ENCODE assay signal across 8 cellular contexts in genomic region chr17:59746849-59747445, GRCh38. TPM values are rescaled to one million over a fixed set of nuclear protein-coding genes. Genes with fewer than 3 reads are reported as not detected.
A peak's percentile ranks its signal among the peaks of the same experiment; 100 is the strongest.
DNase-seq lines count a peak whose midpoint lies in the region; ATAC-seq and TF ChIP-seq lines count a peak whose summit lies in the region.

No MANE protein-coding gene starts in this region.

- H3K4me1 ChIP-seq in fibroblast of lung (ENCODE audit: control insufficient read depth, extremely low read depth, insufficient read depth, low read length) (no peaks in the 10 kb centered on the region), parathyroid adenoma (no peaks in the 10 kb centered on the region)

- H3K4me3 ChIP-seq in SU-DHL-6 (ENCODE audit: insufficient read depth, low read length, poor library complexity, severe bottlenecking) (no peak overlapping the region), fibroblast of lung (replicated peaks in 1 of 4; ENCODE audit: control extremely low read depth in 1 of 4, insufficient read depth in 1 of 4, low read depth in 3 of 4, low read length in 4 of 4) (no peak overlapping the region), parathyroid adenoma (ENCODE audit: low read depth, low read length) (no peak overlapping the region)

- H3K27me3 ChIP-seq in SU-DHL-6 (ENCODE audit: low read length) (no peaks in the 10 kb centered on the region), fibroblast of lung (ENCODE audit: control insufficient read depth, insufficient read depth, low read length) (no peaks in the 10 kb centered on the region), parathyroid adenoma (ENCODE audit: control insufficient read depth, insufficient read depth, low read length) (no peaks in the 10 kb centered on the region)

- H4K20me1 ChIP-seq in SU-DHL-6 (ENCODE audit: low read depth, low read length) (no peaks in the 10 kb centered on the region), fibroblast of lung (ENCODE audit: control insufficient read depth, extremely low read depth, insufficient read depth, low read length) (no peaks in the 10 kb centered on the region)

- peaks cover 3% of the 10 kb centered on the region; the same call in 1 of the 2 replicates for H3F3A ChIP-seq in SU-DHL-6 (ENCODE audit: insufficient read depth)

- TF ChIP-seq CTCF in SU-DHL-6 (IDR thresholded peaks at IDR 0.05; ENCODE audit: insufficient read depth, low read length, poor library complexity, severe bottlenecking) (peak; percentile 78), fibroblast of lung (conservative IDR thresholded peaks at IDR 0.05 in 1 of 2, IDR thresholded peaks at IDR 0.05 in 1 of 2; ENCODE audit: low read depth in 1 of 2, low read length in 2 of 2) (peak in 1 of 2 donors; percentile 58), parathyroid adenoma (IDR thresholded peaks at IDR 0.05) (peak; percentile 74)

- no peak overlapping the region for H2AFZ ChIP-seq in SU-DHL-6 (ENCODE audit: low read depth, low read length, severe bottlenecking)
- no peak overlapping the region for H2AFZ ChIP-seq in fibroblast of lung (ENCODE audit: low read length)
- no peak overlapping the region for H2AFZ ChIP-seq in parathyroid adenoma

- peak; percentile 11 for DNase-seq in DMS153 (lab: John Stamatoyannopoulos, UW)
- peak; percentile 16 for DNase-seq in HuH-7 (ENCODE audit: low spot score)
- peak; percentile 58 to 81 for DNase-seq in fibroblast of lung (ENCODE audit: low read depth in 2 of 2)

- no peaks in the 10 kb centered on the region for H3K79me2 ChIP-seq in SU-DHL-6 (ENCODE audit: insufficient read depth, low read length)
- H3K79me2 ChIP-seq in fibroblast of lung (ENCODE audit: control insufficient read depth, insufficient read depth, low read length), result no peaks in the 10 kb centered on the region
- H3K79me2 ChIP-seq in parathyroid adenoma, result no peaks in the 10 kb centered on the region

- H3K9me3 ChIP-seq in SU-DHL-6 (ENCODE audit: insufficient read depth, low read length) (no peaks in the 10 kb centered on the region), fibroblast of lung (ENCODE audit: control insufficient read depth, insufficient read depth, low read depth, low read length) (no peaks in the 10 kb centered on the region), parathyroid adenoma (ENCODE audit: control insufficient read depth, low read length) (no peaks in the 10 kb centered on the region)

- no peaks in the 10 kb centered on the region for H3K9me2 ChIP-seq in SU-DHL-6 (replicated peaks; ENCODE audit: insufficient read depth, low read length)

- H3K4me2 ChIP-seq in SU-DHL-6 (ENCODE audit: low read depth, low read length, poor library complexity, severe bottlenecking), result no peak overlapping the region
- no peak overlapping the region for H3K4me2 ChIP-seq in fibroblast of lung (ENCODE audit: extremely low read depth, insufficient read depth, low read length)
- H3K4me2 ChIP-seq in parathyroid adenoma (ENCODE audit: low read length), result no peak overlapping the region

- ATAC-seq in GM18511 (IDR thresholded peaks at IDR 0.05; ENCODE audit: unreplicated experiment) (no peak), HG03460 (IDR thresholded peaks at IDR 0.05; ENCODE audit: unreplicated experiment) (no peak), GM18519 (IDR thresholded peaks at IDR 0.05; ENCODE audit: low FRiP score, unreplicated experiment) (no peak)

- H3K27ac ChIP-seq in SU-DHL-6 (ENCODE audit: low read depth, low read length) (no peak overlapping the region), fibroblast of lung (ENCODE audit: insufficient read depth, low read length) (no peak overlapping the region), parathyroid adenoma (no peak overlapping the region)

- H3K9ac ChIP-seq in SU-DHL-6 (ENCODE audit: low read length) (no peak overlapping the region), fibroblast of lung (ENCODE audit: insufficient read depth, low read length) (no peak overlapping the region), parathyroid adenoma (no peak overlapping the region)

- no peaks in the 10 kb centered on the region; the same call in 1 of the 2 replicates for H3K36me3 ChIP-seq in SU-DHL-6 (ENCODE audit: low read length)
- H3K36me3 ChIP-seq in fibroblast of lung (ENCODE audit: control insufficient read depth, insufficient read depth, low read length), result no peaks in the 10 kb centered on the region
- H3K36me3 ChIP-seq in parathyroid adenoma (ENCODE audit: control insufficient read depth, insufficient read depth, low read length), result no peaks in the 10 kb centered on the region

RNA-seq across cellular contexts. Expression of gene VMP1, which starts 39.5 kb away (rescaled TPM):
- 210 and 235 TPM in 2 replicates for total RNA-seq in fibroblast of lung
- polyA plus RNA-seq in fibroblast of lung, result 96.5 and 125 TPM in 2 replicates
- 72.7 and 75.0 TPM in 2 replicates for polyA plus RNA-seq in fibroblast of lung (2012)
- polyA minus RNA-seq in fibroblast of lung (ENCODE audit: low replicate concordance), result 80.0 and 118 TPM in 2 replicates

RNA-seq across cellular contexts. Expression of gene PTRH2, which starts 39.7 kb away (rescaled TPM):
- total RNA-seq in fibroblast of lung, result 26.3 and 31.3 TPM in 2 replicates
- 60.5 and 67.7 TPM in 2 replicates for polyA plus RNA-seq in fibroblast of lung
- 46.4 and 48.1 TPM in 2 replicates for polyA plus RNA-seq in fibroblast of lung (2012)
- polyA minus RNA-seq in fibroblast of lung (ENCODE audit: low replicate concordance), result 11.8 and 15.9 TPM in 2 replicates

Comparison
In these comparisons a context has a peak if more than half of its experiments do, and no peak if none do; other contexts are left out.
1. DNase-seq: peak in every context shown above with its lines; median percentile 70 in fibroblast of lung; 16 in HuH-7; 11 in DMS153.